Comparison of ENCODE assay signal across 23 cellular contexts in genomic region chr3:27536451-27536850, GRCh38. TPM values are rescaled to one million over a fixed set of nuclear protein-coding genes. Genes with fewer than 3 reads are reported as not detected.
DNase-seq lines count a peak whose midpoint lies in the region; ATAC-seq, FAIRE-seq and TF ChIP-seq lines count a peak whose summit lies in the region.
"Had no signal": no experiment of that assay in that cellular context is flagged by ENCODE, and none has a peak within 500 bp of the region (broad histone marks: within the 10 kb centered on the region; RNA-seq: fewer than 3 reads in every experiment).

No MANE protein-coding gene starts in this region.

- no peaks in the 10 kb centered on the region; a peak in 1 of 7 replicates for H3K36me3 Mint-ChIP-seq in H9 (ENCODE audit: insufficient read depth in 1 of 3, low read depth in 3 of 3)

- no peak overlapping the region for H2BK12ac ChIP-seq in H9 (ENCODE audit: insufficient read length, low read depth, low read length)

- H3K9ac ChIP-seq in H9 (ENCODE audit: extremely low read depth, insufficient read length, low read length): no peak overlapping the region
- no peak overlapping the region for H3K9ac ChIP-seq in fibroblast of lung (ENCODE audit: insufficient read depth, low read length)

- no peak overlapping the region for H3K4me2 ChIP-seq in H9 (ENCODE audit: insufficient read depth, insufficient read length, low read length)
- H3K4me2 ChIP-seq in fibroblast of lung (ENCODE audit: extremely low read depth, insufficient read depth, low read length): no peak overlapping the region

- H4K20me1 ChIP-seq in H9 (ENCODE audit: control insufficient read depth, insufficient read depth, insufficient read length): no peaks in the 10 kb centered on the region
- no peaks in the 10 kb centered on the region for H4K20me1 ChIP-seq in fibroblast of lung (ENCODE audit: control insufficient read depth, extremely low read depth, insufficient read depth, low read length)

- H3K4me3 ChIP-seq in fibroblast of lung (replicated peaks in 1 of 4; ENCODE audit: control extremely low read depth in 1 of 4, insufficient read depth in 1 of 4, low read depth in 3 of 4, low read length in 4 of 4) (no peak overlapping the region), sigmoid colon (no peak overlapping the region), small intestine (ENCODE audit: low read depth in 1 of 2, low read length in 2 of 2) (no peak overlapping the region)
- H3K4me3 ChIP-seq: GM12878, lower lobe of right lung, spleen, suprapubic skin, uterus had no signal

- intact Hi-C loops in sigmoid colon (cut with DNase I): no loop called here

- peaks cover 57% of the 10 kb centered on the region in 2 experiments for H3K4me1 Mint-ChIP-seq in H9

- FAIRE-seq in small intestine (lab: Jason Lieb, UNC): no peak
- FAIRE-seq: GM12878 had no signal

- POLR2A ChIA-PET in RWPE1 (lab: Yijun Ruan, JAX; ENCODE audit: low non-redundant PET): no interaction called here

- peaks cover 15% of the 10 kb centered on the region; the same call in 1 of the 2 replicates for H3K4me1 ChIP-seq in H9 (ENCODE audit: insufficient read depth, low read length)
- H3K4me1 ChIP-seq in fibroblast of lung (ENCODE audit: control insufficient read depth, extremely low read depth, insufficient read depth, low read length): peaks cover 21% of the 10 kb centered on the region
- H3K4me1 ChIP-seq in sigmoid colon: peaks cover 0 to 43% (median 33%) of the 10 kb centered on the region in 4 donors
- H3K4me1 ChIP-seq in small intestine (ENCODE audit: control insufficient read depth in 2 of 2, insufficient read depth in 1 of 2, low read depth in 1 of 2, low read length in 1 of 2): no peaks in the 10 kb centered on the region

- no peak overlapping the region for H4K8ac ChIP-seq in H9 (replicated peaks; ENCODE audit: insufficient read length, low read depth, low read length)

- H3K18ac ChIP-seq in H9 (ENCODE audit: insufficient read length, low read depth, low read length): no peak overlapping the region

- no peak overlapping the region for H3K14ac ChIP-seq in H9 (ENCODE audit: insufficient read depth, low read length)

- no peak overlapping the region for H3K4me3 Mint-ChIP-seq in H9
- H3K4me3 Mint-ChIP-seq: activated CD4-positive, alpha-beta T cell treated with anti-CD3 and anti-CD28 coated beads for 36 hours; activated T-cell treated with anti-CD3 and anti-CD28 coated beads, Interleukin-2, amount 50 U/mL, for 4 hours; stimulated activated effector memory CD8-positive, alpha-beta T cell treated with anti-CD3 and anti-CD28 coated beads, Interleukin-12 subunit alpha, Interleukin-12 subunit beta, amount 100 ng/mL, for 72 hours had no signal

- H2BK120ac ChIP-seq in H9 (ENCODE audit: low read depth, low read length, poor library complexity, severe bottlenecking): no peak overlapping the region

- no peak overlapping the region for H3T11ph ChIP-seq in H9 (ENCODE audit: low read length)

- WGBS in H9 (ENCODE audit: extremely low coverage, insufficient read length, low lambda C conversion rate): no CpG with 5 or more reads among the region's 1 CpG
- 92 to 97% methylated on average over 1 of the region's 1 CpG for WGBS in sigmoid colon, 2 donors
- 89 to 92% (median 89%) methylated on average over 1 of the region's 1 CpG for WGBS in small intestine, 3 donors

- H4K91ac ChIP-seq in H9 (ENCODE audit: insufficient read length, low read depth, low read length): no peak overlapping the region

- no peak overlapping the region for H3K23ac ChIP-seq in H9 (ENCODE audit: insufficient read length, low read depth, low read length)

- H4K5ac ChIP-seq in H9 (ENCODE audit: insufficient read length, low read depth, low read length): no peak overlapping the region

- no peaks in the 10 kb centered on the region for H3K23me2 ChIP-seq in H9 (ENCODE audit: insufficient read length, low read depth, low read length, poor library complexity, severe bottlenecking)

- ATAC-seq in HG03175 (IDR thresholded peaks at IDR 0.05; ENCODE audit: unreplicated experiment): no peak
- ATAC-seq: activated CD4-positive, alpha-beta T cell treated with anti-CD3 and anti-CD28 coated beads for 36 hours; activated T-cell treated with anti-CD3 and anti-CD28 coated beads, Interleukin-2, amount 50 U/mL, for 4 hours; GM12878; lower lobe of right lung; stimulated activated effector memory CD8-positive, alpha-beta T cell treated with anti-CD3 and anti-CD28 coated beads, Interleukin-12 subunit alpha, Interleukin-12 subunit beta, amount 100 ng/mL, for 72 hours had no signal

- H2BK20ac ChIP-seq in H9 (ENCODE audit: low read depth, low read length, poor library complexity, severe bottlenecking): no peak overlapping the region

- DNase-seq in H9 (no peak), RWPE1 (ENCODE audit: low spot score) (no peak), fibroblast of lung (ENCODE audit: low read depth in 2 of 2) (no peak), sigmoid colon (no peak), COLO829 (ENCODE audit: low spot score) (no peak), COLO668 (lab: John Stamatoyannopoulos, UW; ENCODE audit: unreplicated experiment) (no peak), small intestine (no peak)
- DNase-seq: activated CD4-positive, alpha-beta T cell treated with anti-CD3 and anti-CD28 coated beads for 36 hours; activated T-cell treated with anti-CD3 and anti-CD28 coated beads, Interleukin-2, amount 50 U/mL, for 4 hours; C1 segment of cervical spinal cord; Calu3; cortex of kidney; lower lobe of right lung; NCI-H1105; NCI-H2029; spleen; stimulated activated CD4-positive, alpha-beta T cell treated with anti-CD3 and anti-CD28 coated beads, Interleukin-2, amount 100 ng/mL, for 48 hours; uterus had no signal

- no peak overlapping the region for H3K27ac ChIP-seq in H9 (ENCODE audit: insufficient read length, low read depth, low read length)
- H3K27ac ChIP-seq in RWPE1: peak overlapping the region; percentile 67; the same call in 1 of the 2 replicates
- peak overlapping the region; percentile 3 for H3K27ac ChIP-seq in fibroblast of lung (ENCODE audit: insufficient read depth, low read length)
- H3K27ac ChIP-seq in sigmoid colon: peak overlapping the region; percentile 2 to 83 (median 76)
- H3K27ac ChIP-seq in small intestine (ENCODE audit: low read depth in 1 of 2, low read length in 1 of 2): no peak overlapping the region
- H3K27ac ChIP-seq: lower lobe of right lung, neutrophil had no signal

- no peaks in the 10 kb centered on the region for H3K79me2 ChIP-seq in H9 (ENCODE audit: insufficient read depth, low read length)
- no peaks in the 10 kb centered on the region for H3K79me2 ChIP-seq in fibroblast of lung (ENCODE audit: control insufficient read depth, insufficient read depth, low read length)

- H3K27me3 Mint-ChIP-seq in H9 (ENCODE audit: low read depth): no peaks in the 10 kb centered on the region

- no peak overlapping the region for H2BK5ac ChIP-seq in H9 (ENCODE audit: insufficient read length, low read length)

- H3K4ac ChIP-seq in H9 (ENCODE audit: low read depth, low read length): no peak overlapping the region

- H3K9me3 ChIP-seq in H9 (ENCODE audit: control insufficient read depth, low read depth, low read length) (no peaks in the 10 kb centered on the region), fibroblast of lung (ENCODE audit: control insufficient read depth, insufficient read depth, low read depth, low read length) (no peaks in the 10 kb centered on the region), sigmoid colon (no peaks in the 10 kb centered on the region), small intestine (ENCODE audit: control insufficient read depth, low read depth) (no peaks in the 10 kb centered on the region)
- H3K9me3 ChIP-seq: lower lobe of right lung, neutrophil, spleen, suprapubic skin, uterus had no signal

- CTCF ChIA-PET in RWPE1 (lab: Yijun Ruan, JAX): interaction anchor here (1.2 kb wide), 1 partner anchor 145 kb away, joined by 3 read pairs; no protein-coding TSS in a partner anchor

- no peak for TF ChIP-seq EP300 in sigmoid colon (IDR thresholded peaks at IDR 0.05)

- TF ChIP-seq CTCF in H9 (conservative IDR thresholded peaks at IDR 0.05): no peak
- no peak for TF ChIP-seq CTCF in RWPE1 (conservative IDR thresholded peaks at IDR 0.05; ENCODE audit: low read depth)
- no peak for TF ChIP-seq CTCF in fibroblast of lung (conservative IDR thresholded peaks at IDR 0.05 in 1 of 2, IDR thresholded peaks at IDR 0.05 in 1 of 2; ENCODE audit: low read depth in 1 of 2, low read length in 2 of 2)
- no peak for TF ChIP-seq CTCF in sigmoid colon (IDR thresholded peaks at IDR 0.05)

- no peaks in the 10 kb centered on the region; a peak in 1 of 5 replicates for H3K9me3 Mint-ChIP-seq in H9
- H3K9me3 Mint-ChIP-seq: activated T-cell treated with anti-CD3 and anti-CD28 coated beads, Interleukin-2, amount 50 U/mL, for 4 hours; stimulated activated effector memory CD8-positive, alpha-beta T cell treated with anti-CD3 and anti-CD28 coated beads, Interleukin-12 subunit alpha, Interleukin-12 subunit beta, amount 100 ng/mL, for 72 hours had no signal

- peak overlapping the region in 2 of 3 experiments; percentile 82 to 90; a peak in 4 of 7 replicates for H3K27ac Mint-ChIP-seq in H9
- H3K27ac Mint-ChIP-seq: activated CD4-positive, alpha-beta T cell treated with anti-CD3 and anti-CD28 coated beads for 36 hours; stimulated activated effector memory CD8-positive, alpha-beta T cell treated with anti-CD3 and anti-CD28 coated beads, Interleukin-12 subunit alpha, Interleukin-12 subunit beta, amount 100 ng/mL, for 72 hours had no signal

- H2AFZ ChIP-seq in H9 (ENCODE audit: low read length): no peak overlapping the region
- H2AFZ ChIP-seq in fibroblast of lung (ENCODE audit: low read length): peak overlapping the region; percentile 45

- no peak overlapping the region for H2AK5ac ChIP-seq in H9 (ENCODE audit: insufficient read length, low read length)

- TF ChIP-seq POLR2A in sigmoid colon (IDR thresholded peaks at IDR 0.05): no peak

- H3K56ac ChIP-seq in H9 (ENCODE audit: insufficient read length, low read depth, low read length): no peak overlapping the region

- no peak overlapping the region for H2BK15ac ChIP-seq in H9 (ENCODE audit: low read depth, low read length)

- H3K79me1 ChIP-seq in H9 (ENCODE audit: insufficient read depth, low read depth, low read length, poor library complexity, severe bottlenecking): no peaks in the 10 kb centered on the region

- no peaks in the 10 kb centered on the region for H3K27me3 ChIP-seq in H9 (ENCODE audit: insufficient read depth, low read length)
- H3K27me3 ChIP-seq in fibroblast of lung (ENCODE audit: control insufficient read depth, insufficient read depth, low read length): no peaks in the 10 kb centered on the region
- no peaks in the 10 kb centered on the region for H3K27me3 ChIP-seq in sigmoid colon
- no peaks in the 10 kb centered on the region for H3K27me3 ChIP-seq in small intestine (ENCODE audit: control insufficient read depth in 2 of 2, insufficient read depth in 2 of 2, low read length in 2 of 2)
- H3K27me3 ChIP-seq: neutrophil, spleen, suprapubic skin, uterus had no signal

- H3K36me3 ChIP-seq in fibroblast of lung (ENCODE audit: control insufficient read depth, insufficient read depth, low read length): no peaks in the 10 kb centered on the region
- H3K36me3 ChIP-seq in sigmoid colon: no peaks in the 10 kb centered on the region
- no peaks in the 10 kb centered on the region for H3K36me3 ChIP-seq in small intestine (ENCODE audit: control insufficient read depth in 2 of 2, insufficient read depth in 2 of 2, low read length in 2 of 2)
- H3K36me3 ChIP-seq: lower lobe of right lung, neutrophil, spleen, suprapubic skin, uterus had no signal

RNA-seq across cellular contexts. Expression of gene SLC4A7, which starts 52.3 kb away (rescaled TPM):
- total RNA-seq in H9 (2021): 42.9 and 46.1 TPM in 2 replicates
- 176 and 214 TPM in 2 replicates for total RNA-seq in fibroblast of lung
- 23.8 TPM in 2 replicates for polyA plus RNA-seq in fibroblast of lung
- 15.7 and 18.8 TPM in 2 replicates for polyA plus RNA-seq in fibroblast of lung (2012)
- 5.7 and 7.4 TPM in 2 replicates for polyA minus RNA-seq in fibroblast of lung (ENCODE audit: low replicate concordance)
- 10 to 100 TPM; 63.8 to 91.0 (median 75.1) TPM for total RNA-seq in sigmoid colon
- 1 to 10 TPM; 1.6 to 6.3 (median 2.4) TPM for polyA plus RNA-seq in sigmoid colon
- polyA plus RNA-seq in small intestine: 10 to 100 TPM; 17.7 to 53.0 (median 39.2) TPM

Comparison
In these comparisons a context has a peak if more than half of its experiments do, and no peak if none do; other contexts are left out.
1. H3K27ac ChIP-seq: peak in RWPE1 (single experiment), fibroblast of lung (single experiment) and sigmoid colon (4 of 4); none in H9 (single experiment) and small intestine (0 of 2).